In genomic region chr1:235122348-235122747, GRCh38 we compare ENCODE assay signal across 1 cellular context.
TF ChIP-seq lines count a peak whose summit lies in the region.

No MANE protein-coding gene starts in this region.

TF ChIP-seq in WTC11, 78 proteins besides CTCF, POLR2A, EP300 and RAD21 (continued from another document):
- TF ChIP-seq CDX4 (CRISPR knock-in tag; IDR thresholded peaks at IDR 0.05; ENCODE audit: borderline replicate concordance) (no peak), USF2 (CRISPR knock-in tag; IDR thresholded peaks at IDR 0.05) (no peak), CREB1 (CRISPR knock-in tag; IDR thresholded peaks at IDR 0.05) (no peak)
